9 cellular contexts compared by ENCODE assay signal in the genomic region with DNA sequence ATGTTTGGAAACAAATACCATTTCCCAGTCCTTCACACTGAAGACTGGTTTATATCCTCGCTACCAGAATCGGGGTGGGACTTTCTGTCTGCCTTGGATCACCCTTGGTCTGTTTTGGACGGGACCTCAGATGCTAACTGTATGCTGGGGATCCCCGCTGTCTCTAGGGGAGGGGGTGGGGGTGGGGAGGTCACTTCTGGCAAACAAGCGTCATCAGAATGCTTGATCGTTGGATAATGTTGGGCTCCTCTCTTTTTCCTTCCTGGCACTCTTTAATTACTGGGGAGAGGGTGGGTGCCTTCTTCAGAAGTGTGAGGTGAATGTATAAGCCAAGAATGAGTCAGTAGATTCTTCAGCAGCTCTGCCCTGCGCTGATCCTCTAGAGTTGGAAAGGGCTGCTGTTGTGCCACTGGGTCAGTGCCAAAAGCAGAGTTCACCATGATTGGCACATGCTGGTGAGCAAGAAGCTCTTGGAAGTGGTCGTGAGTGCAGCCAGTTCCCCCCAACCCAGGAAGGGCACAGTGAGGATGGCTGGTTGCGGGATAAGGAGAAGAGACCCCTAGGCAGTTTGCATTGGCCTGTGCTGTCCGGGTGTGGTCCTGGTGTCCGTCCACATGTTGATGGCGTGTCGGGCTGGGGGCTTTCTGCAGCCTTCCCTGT. TPM values are rescaled to one million over a fixed set of nuclear protein-coding genes. Genes with fewer than 3 reads are reported as not detected.
DNase-seq lines count a peak whose midpoint lies in the region; ATAC-seq and TF ChIP-seq lines count a peak whose summit lies in the region.
"Had no signal": no experiment of that assay in that cellular context is flagged by ENCODE, and none has a peak within 500 bp of the region (broad histone marks: within the 10 kb centered on the region; RNA-seq: fewer than 3 reads in every experiment).

No MANE protein-coding gene starts in this region.

- ATAC-seq in HG02981 (IDR thresholded peaks at IDR 0.05; ENCODE audit: unreplicated experiment): no peak
- no peak for ATAC-seq in GM18907 (IDR thresholded peaks at IDR 0.05; ENCODE audit: unreplicated experiment)
- ATAC-seq in HG02623 (IDR thresholded peaks at IDR 0.05; ENCODE audit: unreplicated experiment): no peak

- 31 to 37% methylated on average over 9 of the region's 13 CpGs for WGBS in esophagus squamous epithelium, 2 donors

- H2AFZ ChIP-seq in osteoblast (ENCODE audit: low read length): no peak overlapping the region

- no peak for TF ChIP-seq CTCF in RWPE1 (conservative IDR thresholded peaks at IDR 0.05; ENCODE audit: low read depth)
- TF ChIP-seq CTCF in esophagus squamous epithelium (IDR thresholded peaks at IDR 0.05): no peak
- no peak for TF ChIP-seq CTCF in osteoblast (IDR thresholded peaks at IDR 0.05; ENCODE audit: extremely low read depth, low read depth, low read length)

- peaks cover 2% of the 10 kb centered on the region for H3K79me2 ChIP-seq in osteoblast (ENCODE audit: insufficient read depth, low read length)

- H4K20me1 ChIP-seq in osteoblast (ENCODE audit: insufficient read depth, low read length): peaks cover 20% of the 10 kb centered on the region

- H3K27me3 Mint-ChIP-seq in CD8-positive, alpha-beta memory T cell: peaks cover 0 to 2% of the 10 kb centered on the region in 2 donors

- H3K9me3 Mint-ChIP-seq in CD8-positive, alpha-beta memory T cell: no peaks in the 10 kb centered on the region

- intact Hi-C loops in esophagus squamous epithelium (cut with DNase I): no loop called here

- no peak overlapping the region for H3K4me3 ChIP-seq in CD8-positive, alpha-beta memory T cell (ENCODE audit: low read length)
- peak overlapping the region in 1 of 4 donors; percentile 34 for H3K4me3 ChIP-seq in esophagus squamous epithelium
- H3K4me3 ChIP-seq in osteoblast (ENCODE audit: insufficient read depth, low read length): no peak overlapping the region

- peaks cover 62 to 88% (median 80%) of the 10 kb centered on the region in 3 donors for H3K4me1 Mint-ChIP-seq in CD8-positive, alpha-beta memory T cell

- H3K36me3 Mint-ChIP-seq in CD8-positive, alpha-beta memory T cell: peaks cover 0 to 33% (median 8%) of the 10 kb centered on the region in 3 donors

- peaks cover 6% of the 10 kb centered on the region for H3K36me3 ChIP-seq in CD8-positive, alpha-beta memory T cell (ENCODE audit: insufficient read depth, low read length)
- H3K36me3 ChIP-seq in esophagus squamous epithelium (peaks cover 0 to 16% (median 0%) of the 10 kb centered on the region in 3 donors), osteoblast (ENCODE audit: insufficient read depth, low read length) (peaks cover 4% of the 10 kb centered on the region)

- no peak for TF ChIP-seq POLR2A in esophagus squamous epithelium (IDR thresholded peaks at IDR 0.05)

- peaks cover 56% of the 10 kb centered on the region for H3K4me1 ChIP-seq in CD8-positive, alpha-beta memory T cell (ENCODE audit: insufficient read depth, low read length)
- peaks cover 7 to 49% (median 32%) of the 10 kb centered on the region in 3 donors for H3K4me1 ChIP-seq in esophagus squamous epithelium
- H3K4me1 ChIP-seq in osteoblast (ENCODE audit: insufficient read depth, low read length): peaks cover 21% of the 10 kb centered on the region

- peak overlapping the region; percentile 47 to 88 (median 73) for H3K4me3 Mint-ChIP-seq in CD8-positive, alpha-beta memory T cell

- H3K4me2 ChIP-seq in osteoblast (ENCODE audit: insufficient read depth, low read length): peak overlapping the region; percentile 72

- in situ Hi-C loops in KBM-7 (cut with MboI; ENCODE audit: low pct_unique_long_range_greater_than_20kb, low sequenced_read_pairs): no loop called here

- no peaks in the 10 kb centered on the region for H3K27me3 ChIP-seq in CD8-positive, alpha-beta memory T cell (ENCODE audit: insufficient read depth, low read length, poor library complexity, severe bottlenecking)
- no peaks in the 10 kb centered on the region for H3K27me3 ChIP-seq in esophagus squamous epithelium
- no peaks in the 10 kb centered on the region for H3K27me3 ChIP-seq in osteoblast (ENCODE audit: insufficient read depth, low read length)

- no peak overlapping the region for H3K27ac ChIP-seq in CD8-positive, alpha-beta memory T cell (ENCODE audit: low read depth, low read length)
- peak overlapping the region; percentile 78 for H3K27ac ChIP-seq in RWPE1
- H3K27ac ChIP-seq in esophagus squamous epithelium: peak overlapping the region; percentile 54 to 89 (median 76)
- peak overlapping the region; percentile 78 for H3K27ac ChIP-seq in osteoblast (ENCODE audit: low read depth, low read length)

- CTCF ChIA-PET in CD8-positive, alpha-beta memory T cell (lab: Charles Lee): interaction anchor here (0.8 to 2.1 kb wide), 3 partner anchors 16 to 76 kb away, joined by 3 to 10 read pairs (median 4); partner anchors contain the start of gene DGKD
- CTCF ChIA-PET in RWPE1 (lab: Yijun Ruan, JAX): no interaction called here

- no peak for DNase-seq in CD8-positive, alpha-beta memory T cell
- DNase-seq in RWPE1 (ENCODE audit: low spot score) (peak; percentile 29), esophagus squamous epithelium (lab: John Stamatoyannopoulos, UW) (no peak), osteoblast (ENCODE audit: insufficient read length, low spot score, missing footprints) (no peak), KBM-7 (no peak)
- DNase-seq: amniotic stem cell had no signal

- H3K27ac Mint-ChIP-seq in CD8-positive, alpha-beta memory T cell: peak overlapping the region; percentile 80 to 94 (median 88)

- no peaks in the 10 kb centered on the region for H3K9me3 ChIP-seq in CD8-positive, alpha-beta memory T cell (ENCODE audit: low read length)
- H3K9me3 ChIP-seq in esophagus squamous epithelium: no peaks in the 10 kb centered on the region
- no peaks in the 10 kb centered on the region for H3K9me3 ChIP-seq in osteoblast (ENCODE audit: low read depth, low read length)

- POLR2A ChIA-PET in CD8-positive, alpha-beta memory T cell (lab: Charles Lee): interaction anchor here (1.5 kb wide), 1 partner anchor 55 kb away, joined by 5 read pairs; no protein-coding TSS in a partner anchor
- POLR2A ChIA-PET in RWPE1 (lab: Yijun Ruan, JAX; ENCODE audit: low non-redundant PET): no interaction called here

RNA-seq across cellular contexts. Expression of gene DGKD, which starts 32.2 kb away (rescaled TPM):
- total RNA-seq in CD8-positive, alpha-beta memory T cell: 10 to 100 TPM; 54.2 to 61.9 TPM
- polyA plus RNA-seq in CD8-positive, alpha-beta memory T cell: 32.6 TPM
- 10 to 100 TPM in 1 of 4 donors, 1 to 10 TPM in 3; 2.3 to 10.9 (median 4.2) TPM for total RNA-seq in esophagus squamous epithelium
- total RNA-seq in osteoblast: 6.5 TPM in 2 replicates
